Comparison of ENCODE assay signal across 8 cellular contexts in the genomic region with DNA sequence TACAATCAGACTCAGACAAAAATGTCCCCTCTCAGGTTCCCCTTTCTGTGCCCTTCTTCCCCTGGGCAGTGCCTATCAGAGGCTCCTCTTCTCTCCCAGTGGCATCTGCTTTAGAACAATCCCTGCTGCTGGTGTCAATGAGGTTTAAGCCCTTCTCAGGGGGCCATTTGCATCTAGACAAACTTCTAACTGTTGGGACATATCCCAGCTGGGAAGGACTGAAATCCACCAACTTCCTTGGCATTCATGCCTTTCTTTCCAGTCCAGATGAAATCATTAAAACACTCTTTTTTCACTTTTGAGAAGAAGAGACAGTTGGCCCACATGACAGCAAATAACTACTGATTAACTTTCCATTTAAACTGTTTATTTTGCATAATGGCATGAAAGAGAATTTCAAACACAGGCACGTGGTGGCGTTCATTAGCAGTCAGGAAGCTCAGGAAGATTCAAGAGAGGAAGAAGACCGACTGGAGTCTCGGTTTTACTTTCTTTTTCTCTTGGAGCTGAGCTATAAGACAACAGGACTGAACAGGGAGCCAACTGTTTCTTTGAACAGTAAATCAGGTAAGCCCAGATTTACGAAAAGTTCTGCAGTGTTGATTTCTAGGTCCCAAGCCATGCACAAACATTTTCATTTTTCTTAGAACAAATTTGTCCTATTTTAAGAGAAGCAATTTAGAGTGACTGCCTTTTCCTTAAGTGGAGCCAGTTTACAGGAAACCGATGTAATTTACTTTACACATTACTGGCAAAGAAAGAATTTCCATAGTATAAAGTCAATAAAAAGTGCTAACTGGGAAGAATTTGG. TPM values are rescaled to one million over a fixed set of nuclear protein-coding genes. Genes with fewer than 3 reads are reported as not detected.
DNase-seq lines count a peak whose midpoint lies in the region; ATAC-seq and TF ChIP-seq lines count a peak whose summit lies in the region.

GIMAP2 (plus strand) TSS at position 488 of the 811 bp plus-strand sequence. CDS start 1,354 bp downstream, outside the sequence.

- H3K4me3 Mint-ChIP-seq in activated CD4-positive, alpha-beta T cell treated with anti-CD3 and anti-CD28 coated beads, Interleukin-2, amount 10 ng/mL, durations not matched to agents 24 days and 14 days = peak within 1 kb of the TSS; percentile 98

- intact Hi-C loops in activated CD4-positive, alpha-beta T cell treated with anti-CD3 and anti-CD28 coated beads, Interleukin-2, amount 10 ng/mL, durations not matched to agents 24 days and 14 days (cut with micrococcal nuclease) = loop anchor here (1.0 to 5.0 kb wide), 7 partner anchors 17 to 235 kb away; partner anchors contain the start of genes GIMAP1, GIMAP4 and GIMAP8
- intact Hi-C loops in sigmoid colon (cut with DNase I) = no loop called here

- peak within 1 kb of the TSS; percentile 99 for H3K27ac Mint-ChIP-seq in activated CD4-positive, alpha-beta T cell treated with anti-CD3 and anti-CD28 coated beads, Interleukin-2, amount 10 ng/mL, durations not matched to agents 24 days and 14 days

- H3K27me3 ChIP-seq in sigmoid colon = no peaks in the 10 kb centered on the region

- 3 to 5% methylated on average over 6 of the region's 6 CpGs for WGBS in sigmoid colon, 2 donors

- TF ChIP-seq CTCF in sigmoid colon (IDR thresholded peaks at IDR 0.05) = no peak

- peaks cover 26% of the 10 kb centered on the region for H3K9me3 Mint-ChIP-seq in activated CD4-positive, alpha-beta T cell treated with anti-CD3 and anti-CD28 coated beads, Interleukin-2, amount 10 ng/mL, durations not matched to agents 24 days and 14 days

- H3K4me1 Mint-ChIP-seq in activated CD4-positive, alpha-beta T cell treated with anti-CD3 and anti-CD28 coated beads, Interleukin-2, amount 10 ng/mL, durations not matched to agents 24 days and 14 days = peaks cover 65% of the 10 kb centered on the region

- DNase-seq in GDM1 (lab: John Stamatoyannopoulos, UW) = peak; percentile 44
- DNase-seq in activated CD4-positive, alpha-beta T cell treated with anti-CD3 and anti-CD28 coated beads, Interleukin-2, amount 10 ng/mL, durations not matched to agents 24 days and 14 days = peak; percentile 83
- peak; percentile 50 for DNase-seq in globus pallidus (ENCODE audit: low spot score)
- no peak for DNase-seq in sigmoid colon
- DNase-seq in RKO (ENCODE audit: low spot score) = no peak
- DNase-seq in ACHN = no peak

- in situ Hi-C loops in ACHN (cut with HindIII; ENCODE audit: low pct_ligation_motif_present, low pct_unique_long_range_greater_than_20kb, low sequenced_read_pairs) = no loop called here

- peaks cover 0 to 6% (median 2%) of the 10 kb centered on the region in 4 donors for H3K4me1 ChIP-seq in sigmoid colon

- ATAC-seq in GM19467 (IDR thresholded peaks at IDR 0.05; ENCODE audit: unreplicated experiment) (peak; percentile 95), HG03558 (IDR thresholded peaks at IDR 0.05; ENCODE audit: extremely low read depth, unreplicated experiment) (peak; percentile 84)

- H3K4me3 ChIP-seq in sigmoid colon = peak within 1 kb of the TSS; percentile 40 to 55 (median 46)

- H3K36me3 Mint-ChIP-seq in activated CD4-positive, alpha-beta T cell treated with anti-CD3 and anti-CD28 coated beads, Interleukin-2, amount 10 ng/mL, durations not matched to agents 24 days and 14 days (ENCODE audit: low read depth) = peaks cover 65% of the 10 kb centered on the region

- H3K9me3 ChIP-seq in sigmoid colon = no peaks in the 10 kb centered on the region

- no peak for TF ChIP-seq EP300 in sigmoid colon (IDR thresholded peaks at IDR 0.05)

- no peaks in the 10 kb centered on the region for H3K27me3 Mint-ChIP-seq in activated CD4-positive, alpha-beta T cell treated with anti-CD3 and anti-CD28 coated beads, Interleukin-2, amount 10 ng/mL, durations not matched to agents 24 days and 14 days

- TF ChIP-seq POLR2A in sigmoid colon (IDR thresholded peaks at IDR 0.05) = no peak

- H3K27ac ChIP-seq in sigmoid colon = peak within 1 kb of the TSS; percentile 55 to 77 (median 68)

- H3K36me3 ChIP-seq in sigmoid colon = peaks cover 0 to 6% (median 0%) of the 10 kb centered on the region in 4 donors

RNA-seq across cellular contexts. Expression of gene GIMAP2, which starts in this region (rescaled TPM):
- 28.2 TPM in 2 replicates for total RNA-seq in activated CD4-positive, alpha-beta T cell treated with anti-CD3 and anti-CD28 coated beads, Interleukin-2, amount 10 ng/mL, durations not matched to agents 24 days and 14 days
- 10 to 100 TPM in 2 of 4 donors, 1 to 10 TPM in 2; 9.2 to 16.4 (median 9.9) TPM for total RNA-seq in sigmoid colon
- 10 to 100 TPM in 1 of 3 donors, 1 to 10 TPM in 2; 5.1 to 24.9 (median 6.6) TPM for polyA plus RNA-seq in sigmoid colon

Comparison
In these comparisons a context has a peak if more than half of its experiments do, and no peak if none do; other contexts are left out.
1. DNase-seq: peak in GDM1 (single experiment), activated CD4-positive, alpha-beta T cell treated with anti-CD3 and anti-CD28 coated beads, Interleukin-2, amount 10 ng/mL, durations not matched to agents 24 days and 14 days (single experiment) and globus pallidus (single experiment); none in sigmoid colon (single experiment), RKO (single experiment) and ACHN (single experiment).